8 cellular contexts compared by ENCODE assay signal in genomic region chr1:224182057-224182865, GRCh38. TPM values are rescaled to one million over a fixed set of nuclear protein-coding genes. Genes with fewer than 3 reads are reported as not detected.
DNase-seq lines count a peak whose midpoint lies in the region; ATAC-seq and TF ChIP-seq lines count a peak whose summit lies in the region.

No MANE protein-coding gene starts in this region.

- no peaks in the 10 kb centered on the region for H3K9me3 ChIP-seq in lower lobe of right lung

- H3K4me3 ChIP-seq in brain microvascular endothelial cell (ENCODE audit: low read depth, low read length), result peak overlapping the region; percentile 83
- H3K4me3 ChIP-seq in lower lobe of right lung, result peak overlapping the region; percentile 98

- TF ChIP-seq CTCF in brain microvascular endothelial cell (IDR thresholded peaks at IDR 0.05; ENCODE audit: low read depth, low read length, missing control alignments) (no peak), lower lobe of right lung (IDR thresholded peaks at IDR 0.05) (no peak)

- DNase-seq in CD1c-positive myeloid dendritic cell (ENCODE audit: extremely low spot score) (peak; percentile 53), SW480 (ENCODE audit: low spot score) (peak; percentile 71), brain microvascular endothelial cell (no peak), lower lobe of right lung (no peak), sciatic nerve (ENCODE audit: low spot score) (no peak)
- peak; percentile 57 for DNase-seq in stimulated activated naive CD8-positive, alpha-beta T cell treated with anti-CD3 and anti-CD28 coated beads, Interleukin-15, Interleukin-2, amounts not matched to agents 100 U/mL and 50 U/mL, for 24 hours

- H3K27ac ChIP-seq in brain microvascular endothelial cell (peak overlapping the region; percentile 87), lower lobe of right lung (peak overlapping the region; percentile 96)

- H3K36me3 ChIP-seq in brain microvascular endothelial cell (replicated peaks) (peaks cover 4% of the 10 kb centered on the region), lower lobe of right lung (no peaks in the 10 kb centered on the region)

- peaks cover 33% of the 10 kb centered on the region for H3K4me1 ChIP-seq in lower lobe of right lung

- in situ Hi-C loops in brain microvascular endothelial cell (cut with HindIII; ENCODE audit: low pct_ligation_motif_present, low sequenced_read_pairs), result no loop called here

- no peaks in the 10 kb centered on the region for H3K27me3 ChIP-seq in brain microvascular endothelial cell (replicated peaks)
- H3K27me3 ChIP-seq in lower lobe of right lung (ENCODE audit: low read depth), result no peaks in the 10 kb centered on the region

- ATAC-seq in GM19397 (IDR thresholded peaks at IDR 0.05; ENCODE audit: unreplicated experiment), result peak; percentile 36
- peak; percentile 46 for ATAC-seq in HG03457 (IDR thresholded peaks at IDR 0.05; ENCODE audit: unreplicated experiment)
- ATAC-seq in lower lobe of right lung, result peak; percentile 45 to 50
- peak; percentile 15 for ATAC-seq in stimulated activated naive CD8-positive, alpha-beta T cell treated with anti-CD3 and anti-CD28 coated beads, Interleukin-15, Interleukin-2, amounts not matched to agents 100 U/mL and 50 U/mL, for 24 hours
- no peak for ATAC-seq in sciatic nerve

- intact Hi-C loops in lower lobe of right lung (cut with DNase I) (no loop called here), sciatic nerve (cut with DNase I) (no loop called here)

RNA-seq across cellular contexts. Expression of gene DEGS1, which starts 0.8 kb away (rescaled TPM):
- 72.0 TPM for total RNA-seq in lower lobe of right lung
- total RNA-seq in sciatic nerve, result 46.0 TPM

Comparison
In these comparisons a context has a peak if more than half of its experiments do, and no peak if none do; other contexts are left out.
1. DNase-seq: peak in CD1c-positive myeloid dendritic cell (single experiment), SW480 (single experiment) and stimulated activated naive CD8-positive, alpha-beta T cell treated with anti-CD3 and anti-CD28 coated beads, Interleukin-15, Interleukin-2, amounts not matched to agents 100 U/mL and 50 U/mL, for 24 hours (single experiment); none in brain microvascular endothelial cell (single experiment), lower lobe of right lung (single experiment) and sciatic nerve (single experiment).